In genomic region chr1:196873385-196873784, GRCh38 we compare ENCODE assay signal across 21 cellular contexts. TPM values are rescaled to one million over a fixed set of nuclear protein-coding genes. Genes with fewer than 3 reads are reported as not detected.
DNase-seq lines count a peak whose midpoint lies in the region; ATAC-seq and TF ChIP-seq lines count a peak whose summit lies in the region.
"Had no signal": no experiment of that assay in that cellular context is flagged by ENCODE, and none has a peak within 500 bp of the region (broad histone marks: within the 10 kb centered on the region; RNA-seq: fewer than 3 reads in every experiment).

No MANE protein-coding gene starts in this region.

- no peaks in the 10 kb centered on the region for H4K20me1 ChIP-seq in osteoblast (ENCODE audit: insufficient read depth, low read length)

- no peaks in the 10 kb centered on the region for H3K9me3 ChIP-seq in osteoblast (ENCODE audit: low read depth, low read length)

- no peak for ATAC-seq in GM21576 (IDR thresholded peaks at IDR 0.05; ENCODE audit: unreplicated experiment)

- no peaks in the 10 kb centered on the region for H3K79me2 ChIP-seq in osteoblast (ENCODE audit: insufficient read depth, low read length)

- TF ChIP-seq CTCF in osteoblast (IDR thresholded peaks at IDR 0.05; ENCODE audit: extremely low read depth, low read depth, low read length), result no peak

- H3K27ac ChIP-seq in osteoblast (ENCODE audit: low read depth, low read length), result no peak overlapping the region
- H3K27ac ChIP-seq: HL-60 had no signal

- DNase-seq in DMS79 (lab: John Stamatoyannopoulos, UW), result peak; percentile 8
- DNase-seq in NCI-H2029 (lab: John Stamatoyannopoulos, UW), result peak; percentile 40
- peak; percentile 83 for DNase-seq in NCI-H510A (lab: John Stamatoyannopoulos, UW)
- DNase-seq in osteoblast (ENCODE audit: insufficient read length, low spot score, missing footprints), result peak; percentile 85
- no peak for DNase-seq in NCI-H1930 (lab: John Stamatoyannopoulos, UW)
- no peak for DNase-seq in AG08395 (ENCODE audit: low spot score)
- DNase-seq: ACHN, COR-L47, DMS 273 treated with DMSO at 0.1 percent for 48 hours, HFFc6, Karpas-422, NCI-H1436 treated with DMSO at 0.1 percent for 48 hours, NCI-H2171, NCI-H446 treated with DMSO at 0.1 percent for 48 hours, NCI-H774, RPMI8226, T1000 had no signal

- no peak overlapping the region for H2AFZ ChIP-seq in osteoblast (ENCODE audit: low read length)

- no peak overlapping the region for H3K4me3 ChIP-seq in osteoblast (ENCODE audit: insufficient read depth, low read length)

- H3K27me3 ChIP-seq in osteoblast (ENCODE audit: insufficient read depth, low read length), result no peaks in the 10 kb centered on the region

- no peaks in the 10 kb centered on the region for H3K4me1 ChIP-seq in osteoblast (ENCODE audit: insufficient read depth, low read length)

- no peaks in the 10 kb centered on the region for H3K36me3 ChIP-seq in osteoblast (ENCODE audit: insufficient read depth, low read length)

- no peak overlapping the region for H3K4me2 ChIP-seq in osteoblast (ENCODE audit: insufficient read depth, low read length)

RNA-seq across cellular contexts. Expression of gene CFHR4, which starts 14.5 kb away (rescaled TPM):
- not detected in 2 replicates for total RNA-seq in osteoblast
- total RNA-seq: HFFc6; MCF 10A; T-helper 1 cell treated with Interleukin-12 subunit alpha and Interleukin-12 subunit beta and Interleukin-4 antibody, amounts not matched to agents 30 ng/mL and 1 ng/mL, for 36 hours had no signal

RNA-seq across cellular contexts. Expression of gene CFHR1, which starts 53.9 kb away (rescaled TPM):
- not detected in 2 replicates for total RNA-seq in osteoblast
- total RNA-seq: MCF 10A; T-helper 1 cell treated with Interleukin-12 subunit alpha and Interleukin-12 subunit beta and Interleukin-4 antibody, amounts not matched to agents 30 ng/mL and 1 ng/mL, for 36 hours had no signal

Comparison
In these comparisons a context has a peak if more than half of its experiments do, and no peak if none do; other contexts are left out.
1. DNase-seq: peak in DMS79 (single experiment), NCI-H2029 (single experiment), NCI-H510A (single experiment) and osteoblast (single experiment); none in NCI-H1930 (0 of 2) and AG08395 (single experiment).